Comparison of ENCODE assay signal across 1 cellular context in the genomic region with DNA sequence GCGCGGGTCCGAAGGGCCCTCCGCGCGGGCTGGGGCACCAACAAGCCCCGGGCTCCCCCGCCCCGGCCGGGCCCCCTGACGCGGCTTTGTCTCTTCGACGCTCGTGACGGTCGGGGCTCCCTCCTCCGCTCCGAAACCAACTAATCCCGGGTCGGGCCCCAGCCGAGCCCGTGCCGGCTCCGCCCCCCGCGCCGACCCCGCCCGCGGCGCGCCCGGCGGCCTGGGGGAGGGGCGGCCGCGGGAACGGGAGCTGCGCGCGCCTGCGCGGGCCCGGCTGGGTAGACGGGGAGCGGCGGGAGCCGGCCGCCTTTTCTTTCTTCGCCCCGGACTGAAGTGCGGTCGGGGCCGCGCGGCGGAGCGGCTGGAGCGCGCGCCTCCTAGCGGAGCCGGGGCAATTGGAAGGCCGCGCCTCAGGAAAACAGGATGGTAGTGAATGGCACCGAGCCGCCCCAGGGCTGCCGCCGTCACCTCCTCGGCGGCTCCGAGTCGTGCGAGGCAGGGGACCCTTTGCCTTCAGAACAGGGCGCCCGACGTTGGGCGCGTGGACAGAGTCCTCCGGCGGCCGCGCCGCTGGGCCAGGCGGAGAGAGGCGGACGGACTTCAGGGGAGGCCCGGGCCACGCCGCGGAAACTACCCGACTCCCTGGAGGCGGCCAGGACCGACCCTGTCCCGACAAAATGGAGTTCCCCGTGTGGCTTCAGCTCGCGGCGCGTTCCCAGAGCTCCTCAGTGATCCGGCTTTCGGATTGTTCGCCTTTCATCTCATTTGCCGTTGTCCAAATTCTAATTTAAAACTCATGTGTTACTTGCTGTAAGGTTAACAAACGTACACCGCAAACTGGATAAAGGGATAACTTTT.
TF ChIP-seq lines count a peak whose summit lies in the region.

Gene TP53BP2 (minus strand): TSS at position 138 of the 858 bp plus-strand sequence. CDS start 267 bp downstream, outside the sequence.

TF ChIP-seq in HEK293, 187 proteins besides CTCF, POLR2A, EP300 and RAD21 (continued from another document and continues in another):
- peak; percentile 46; the same call in 1 of the 2 replicates for TF ChIP-seq ZNF518A (tag by site-specific recombination; conservative IDR thresholded peaks at IDR 0.05; ENCODE audit: low read depth)
- no peak for TF ChIP-seq HOXA7 (CRISPR knock-in tag; IDR thresholded peaks at IDR 0.05; ENCODE audit: borderline replicate concordance)
- TF ChIP-seq ZNF433 (tag by site-specific recombination; IDR thresholded peaks at IDR 0.05; ENCODE audit: low read depth): no peak
- no peak for TF ChIP-seq ZNF169 (tag by site-specific recombination; IDR thresholded peaks at IDR 0.05)
- peak; percentile 96 for TF ChIP-seq ZNF324 (tag by site-specific recombination; IDR thresholded peaks at IDR 0.05)
- peak; percentile 77 for TF ChIP-seq ZFP69B (tag by site-specific recombination; IDR thresholded peaks at IDR 0.05)
- TF ChIP-seq ZSCAN23 (tag by site-specific recombination; IDR thresholded peaks at IDR 0.05): peak; percentile 66
- no peak for TF ChIP-seq ZNF707 (tag by site-specific recombination; IDR thresholded peaks at IDR 0.05)
- TF ChIP-seq ZNF404 (tag by site-specific recombination; IDR thresholded peaks at IDR 0.05): no peak
- peak; percentile 96 for TF ChIP-seq ZXDB (tag by site-specific recombination; IDR thresholded peaks at IDR 0.05)
- peak; percentile 99 for TF ChIP-seq ZFP37 (tag by site-specific recombination; IDR thresholded peaks at IDR 0.05)
- peak; percentile 22; the same call in 1 of the 2 replicates for TF ChIP-seq MEIS1 (CRISPR knock-in tag; IDR thresholded peaks at IDR 0.05; ENCODE audit: borderline replicate concordance)
- TF ChIP-seq IKZF3 (tag by site-specific recombination; IDR thresholded peaks at IDR 0.05): peak; percentile 98
- TF ChIP-seq PBX3 (CRISPR knock-in tag; IDR thresholded peaks at IDR 0.05): peak; percentile 75; the same call in 1 of the 2 replicates
- no peak for TF ChIP-seq GLI2 (tag by site-specific recombination; IDR thresholded peaks at IDR 0.05; ENCODE audit: borderline replicate concordance, low read depth)
- no peak for TF ChIP-seq ZNF133 (tag by site-specific recombination; IDR thresholded peaks at IDR 0.05)
- TF ChIP-seq ZNF18 (tag by site-specific recombination; IDR thresholded peaks at IDR 0.05): no peak
- TF ChIP-seq ZNF292 (tag by site-specific recombination; IDR thresholded peaks at IDR 0.05; ENCODE audit: borderline replicate concordance, low read depth): no peak
- no peak for TF ChIP-seq ZNF571 (tag by site-specific recombination; IDR thresholded peaks at IDR 0.05)
- TF ChIP-seq, protein P1, sequence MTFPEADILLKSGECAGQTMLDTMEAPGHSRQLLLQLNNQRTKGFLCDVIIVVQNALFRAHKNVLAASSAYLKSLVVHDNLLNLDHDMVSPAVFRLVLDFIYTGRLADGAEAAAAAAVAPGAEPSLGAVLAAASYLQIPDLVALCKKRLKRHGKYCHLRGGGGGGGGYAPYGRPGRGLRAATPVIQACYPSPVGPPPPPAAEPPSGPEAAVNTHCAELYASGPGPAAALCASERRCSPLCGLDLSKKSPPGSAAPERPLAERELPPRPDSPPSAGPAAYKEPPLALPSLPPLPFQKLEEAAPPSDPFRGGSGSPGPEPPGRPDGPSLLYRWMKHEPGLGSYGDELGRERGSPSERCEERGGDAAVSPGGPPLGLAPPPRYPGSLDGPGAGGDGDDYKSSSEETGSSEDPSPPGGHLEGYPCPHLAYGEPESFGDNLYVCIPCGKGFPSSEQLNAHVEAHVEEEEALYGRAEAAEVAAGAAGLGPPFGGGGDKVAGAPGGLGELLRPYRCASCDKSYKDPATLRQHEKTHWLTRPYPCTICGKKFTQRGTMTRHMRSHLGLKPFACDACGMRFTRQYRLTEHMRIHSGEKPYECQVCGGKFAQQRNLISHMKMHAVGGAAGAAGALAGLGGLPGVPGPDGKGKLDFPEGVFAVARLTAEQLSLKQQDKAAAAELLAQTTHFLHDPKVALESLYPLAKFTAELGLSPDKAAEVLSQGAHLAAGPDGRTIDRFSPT (tag by site-specific recombination; IDR thresholded peaks at IDR 0.05): peak; percentile 99
- TF ChIP-seq, protein P2, sequence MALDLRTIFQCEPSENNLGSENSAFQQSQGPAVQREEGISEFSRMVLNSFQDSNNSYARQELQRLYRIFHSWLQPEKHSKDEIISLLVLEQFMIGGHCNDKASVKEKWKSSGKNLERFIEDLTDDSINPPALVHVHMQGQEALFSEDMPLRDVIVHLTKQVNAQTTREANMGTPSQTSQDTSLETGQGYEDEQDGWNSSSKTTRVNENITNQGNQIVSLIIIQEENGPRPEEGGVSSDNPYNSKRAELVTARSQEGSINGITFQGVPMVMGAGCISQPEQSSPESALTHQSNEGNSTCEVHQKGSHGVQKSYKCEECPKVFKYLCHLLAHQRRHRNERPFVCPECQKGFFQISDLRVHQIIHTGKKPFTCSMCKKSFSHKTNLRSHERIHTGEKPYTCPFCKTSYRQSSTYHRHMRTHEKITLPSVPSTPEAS (tag by site-specific recombination; IDR thresholded peaks at IDR 0.05): peak; percentile 63
- TF ChIP-seq ZSCAN16 (tag by site-specific recombination; IDR thresholded peaks at IDR 0.05): 0 out of 2 replicates have a peak, but pooled peaks have one; percentile 56
- TF ChIP-seq, protein P3, sequence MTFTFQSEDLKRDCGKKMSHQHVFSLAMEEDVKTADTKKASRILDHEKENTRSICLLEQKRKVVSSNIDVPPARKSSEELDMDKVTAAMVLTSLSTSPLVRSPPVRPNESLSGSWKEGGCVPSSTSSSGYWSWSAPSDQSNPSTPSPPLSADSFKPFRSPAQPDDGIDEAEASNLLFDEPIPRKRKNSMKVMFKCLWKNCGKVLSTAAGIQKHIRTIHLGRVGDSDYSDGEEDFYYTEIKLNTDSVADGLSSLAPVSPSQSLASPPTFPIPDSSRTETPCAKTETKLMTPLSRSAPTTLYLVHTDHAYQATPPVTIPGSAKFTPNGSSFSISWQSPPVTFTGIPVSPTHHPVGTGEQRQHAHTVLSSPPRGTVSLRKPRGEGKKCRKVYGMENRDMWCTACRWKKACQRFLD (tag by site-specific recombination; IDR thresholded peaks at IDR 0.05): no peak
- peak; percentile 84; the same call in 1 of the 2 replicates for TF ChIP-seq ZNF121 (tag by site-specific recombination; IDR thresholded peaks at IDR 0.05)
- no peak for TF ChIP-seq MYNN (tag by site-specific recombination; IDR thresholded peaks at IDR 0.05; ENCODE audit: borderline replicate concordance)
- 0 out of 2 replicates have a peak, but pooled peaks have one; percentile 25 for TF ChIP-seq ZNF16 (tag by site-specific recombination; IDR thresholded peaks at IDR 0.05; ENCODE audit: low read depth)
- peak; percentile 90 for TF ChIP-seq ZNF76 (tag by site-specific recombination; IDR thresholded peaks at IDR 0.05; ENCODE audit: borderline replicate concordance, low read depth)
- TF ChIP-seq ZNF792 (tag by site-specific recombination; IDR thresholded peaks at IDR 0.05): peak; percentile 93
- TF ChIP-seq BCL11A (tag by site-specific recombination; IDR thresholded peaks at IDR 0.05; ENCODE audit: low read depth): no peak
- peak; percentile 77 for TF ChIP-seq OVOL3 (tag by site-specific recombination; IDR thresholded peaks at IDR 0.05)
- TF ChIP-seq ZNF423 (tag by site-specific recombination; IDR thresholded peaks at IDR 0.05): no peak
- TF ChIP-seq ZNF544 (tag by site-specific recombination; IDR thresholded peaks at IDR 0.05): no peak
- TF ChIP-seq ZNF146 (tag by site-specific recombination; IDR thresholded peaks at IDR 0.05): peak; percentile 44
- TF ChIP-seq SALL2 (tag by site-specific recombination; IDR thresholded peaks at IDR 0.05; ENCODE audit: borderline replicate concordance): no peak
- TF ChIP-seq PATZ1 (tag by site-specific recombination; IDR thresholded peaks at IDR 0.05): peak; percentile 83
- TF ChIP-seq ZBTB21 (tag by site-specific recombination; IDR thresholded peaks at IDR 0.05): peak; percentile 39; the same call in 1 of the 2 replicates
- TF ChIP-seq ZSCAN18 (tag by site-specific recombination; IDR thresholded peaks at IDR 0.05): no peak
- peak; percentile 17; the same call in 1 of the 2 replicates for TF ChIP-seq ZIC2 (tag by site-specific recombination; IDR thresholded peaks at IDR 0.05)
- TF ChIP-seq ZNF513 (tag by site-specific recombination; IDR thresholded peaks at IDR 0.05): no peak
